ENCODE assay signal across 8 cellular contexts in genomic region chr12:56128669-56129209, GRCh38. TPM values are rescaled to one million over a fixed set of nuclear protein-coding genes. Genes with fewer than 3 reads are reported as not detected.
DNase-seq lines count a peak whose midpoint lies in the region; ATAC-seq and TF ChIP-seq lines count a peak whose summit lies in the region.

No MANE protein-coding gene starts in this region.

- POLR2A ChIA-PET in IMR-90 (lab: Charles Lee; ENCODE audit: unreplicated experiment), result interaction anchor here (0.6 to 1.9 kb wide), 5 partner anchors 9 to 93 kb away, joined by 3 to 8 read pairs (median 3); partner anchors contain the start of genes MYL6, RNF41 and ZC3H10

- peak overlapping the region; percentile 51 for H2BK5ac ChIP-seq in IMR-90 (ENCODE audit: low read depth, low read length, poor library complexity, severe bottlenecking)

- DNase-seq in D341Med (ENCODE audit: low spot score), result peak; percentile 52
- no peak for DNase-seq in IMR-90
- no peak for DNase-seq in stimulated activated effector memory CD8-positive, alpha-beta T cell treated with anti-CD3 and anti-CD28 coated beads, Interleukin-12 subunit alpha, Interleukin-12 subunit beta, amount 100 ng/mL, for 72 hours (ENCODE audit: low spot score in 2 of 2)
- no peak for DNase-seq in cortex of kidney (lab: John Stamatoyannopoulos, UW)

- H2BK20ac ChIP-seq in IMR-90 (ENCODE audit: low read depth, low read length), result no peak overlapping the region

- in situ Hi-C loops in IMR-90 (cut with MboI; ENCODE audit: low sequenced_read_pairs), result loop anchor here (5.0 kb wide), 1 partner anchor 59 kb away; the partner anchor contains the start of gene SMARCC2

- H3K4ac ChIP-seq in IMR-90 (ENCODE audit: low read depth, low read length), result peak overlapping the region; percentile 73

- H4K8ac ChIP-seq in IMR-90 (ENCODE audit: low read depth in 2 of 2, low read length in 2 of 2), result peak overlapping the region; percentile 32 to 36; a peak in 2 of 4 replicates

- H2AK9ac ChIP-seq in IMR-90 (replicated peaks; ENCODE audit: low read depth, low read length, poor library complexity), result peak overlapping the region; percentile 95

- 0% methylated on average over 8 of the region's 21 CpGs; no CpG with 5 or more reads in 1 of the 2 experiments for WGBS in IMR-90 (ENCODE audit: extremely low coverage in 2 of 2, insufficient read length in 1 of 2), 2 experiments

- peak overlapping the region; percentile 44 for H3K27ac ChIP-seq in IMR-90 (ENCODE audit: insufficient read depth, low read length)
- peak overlapping the region; percentile 41 for H3K27ac ChIP-seq in angular gyrus (ENCODE audit: low read depth, low read length)
- no peak overlapping the region for H3K27ac ChIP-seq in iPS-18a (ENCODE audit: low read length)

- H3K27ac Mint-ChIP-seq in stimulated activated effector memory CD8-positive, alpha-beta T cell treated with anti-CD3 and anti-CD28 coated beads, Interleukin-12 subunit alpha, Interleukin-12 subunit beta, amount 100 ng/mL, for 72 hours, result peak overlapping the region; percentile 97

- 0 out of 2 replicates have a peak overlapping the region, but pooled peaks have one; percentile 4 for H4K5ac ChIP-seq in IMR-90 (ENCODE audit: low read depth, low read length)

- no peak for TF ChIP-seq CTCF in IMR-90 (conservative IDR thresholded peaks at IDR 0.05; ENCODE audit: low read depth, low read length)

- no peak for TF ChIP-seq POLR2A in IMR-90 (IDR thresholded peaks at IDR 0.05; ENCODE audit: low read depth, low read length)

- H2BK120ac ChIP-seq in IMR-90 (ENCODE audit: low read depth, low read length), result no peak overlapping the region

- dilution Hi-C loops in IMR-90 (cut with HindIII; ENCODE audit: low sequenced_read_pairs, unreplicated experiment), result no loop called here

- H4K20me1 ChIP-seq in IMR-90 (ENCODE audit: insufficient read depth, low read length), result no peaks in the 10 kb centered on the region

- BruUV-seq in IMR-90 (replicated peaks; lab: Mats Ljungman, UMichigan), result no TSS peak

- H3K9me1 ChIP-seq in IMR-90 (ENCODE audit: insufficient read depth, low read length), result no peaks in the 10 kb centered on the region

- H3K27me3 ChIP-seq in IMR-90 (ENCODE audit: control insufficient read depth, insufficient read depth, low read length) (no peaks in the 10 kb centered on the region), iPS-18a (ENCODE audit: control insufficient read depth, insufficient read depth, low read length) (no peaks in the 10 kb centered on the region)

- H3K9ac ChIP-seq in IMR-90 (ENCODE audit: low read depth, low read length), result peak overlapping the region; percentile 91
- H3K9ac ChIP-seq in iPS-18a (ENCODE audit: low read length), result peak overlapping the region; percentile 84

- H4K91ac ChIP-seq in IMR-90 (ENCODE audit: insufficient read depth, low read depth, low read length), result peak overlapping the region; percentile 87

- H3K4me3 ChIP-seq in IMR-90 (ENCODE audit: insufficient read depth, low read depth, low read length) (peak overlapping the region; percentile 75), iPS-18a (ENCODE audit: low read length) (peak overlapping the region; percentile 82)

- TF ChIP-seq RAD21 in IMR-90 (IDR thresholded peaks at IDR 0.05; ENCODE audit: low read length), result no peak; the same call in 1 of the 2 replicates

- peak overlapping the region; percentile 88 for H3K23ac ChIP-seq in IMR-90 (ENCODE audit: low read depth, low read length)

- CTCF ChIA-PET in IMR-90 (lab: Yijun Ruan, JAX), result interaction anchor here (0.5 to 1.3 kb wide), 3 partner anchors 20 to 82 kb away, joined by 3 to 10 read pairs (median 6); partner anchors contain the start of gene SMARCC2

- peak overlapping the region; percentile 92 for H3K4me2 ChIP-seq in IMR-90 (ENCODE audit: low read depth, low read length)

- peak overlapping the region; percentile 85 for H3K14ac ChIP-seq in IMR-90 (replicated peaks; ENCODE audit: low read depth, low read length)

- H3K9me3 ChIP-seq in IMR-90 (ENCODE audit: control insufficient read depth, insufficient read depth, low read length) (no peaks in the 10 kb centered on the region), iPS-18a (ENCODE audit: control insufficient read depth, low read depth, low read length) (no peaks in the 10 kb centered on the region)

- H3K4me1 ChIP-seq in IMR-90 (ENCODE audit: control insufficient read depth, insufficient read depth, low read length) (peaks cover 6% of the 10 kb centered on the region; the same call in 1 of the 2 replicates), iPS-18a (ENCODE audit: control insufficient read depth, low read depth, low read length) (peaks cover 18% of the 10 kb centered on the region)

- intact Hi-C loops in IMR-90 (cut with micrococcal nuclease), result no loop called here

- H3K79me1 ChIP-seq in IMR-90 (ENCODE audit: low read depth in 1 of 2, low read length in 2 of 2), result peaks cover 44 to 76% of the 10 kb centered on the region in 2 experiments

- peak overlapping the region; percentile 88 for H2AFZ ChIP-seq in IMR-90 (replicated peaks; ENCODE audit: low read length, poor library complexity)

- peaks cover 68% of the 10 kb centered on the region for H3K4me1 Mint-ChIP-seq in stimulated activated effector memory CD8-positive, alpha-beta T cell treated with anti-CD3 and anti-CD28 coated beads, Interleukin-12 subunit alpha, Interleukin-12 subunit beta, amount 100 ng/mL, for 72 hours

- peak overlapping the region; percentile 88 for H2AK5ac ChIP-seq in IMR-90 (ENCODE audit: low read depth, low read length)

- peak overlapping the region; percentile 7 for H3K18ac ChIP-seq in IMR-90 (ENCODE audit: low read depth, low read length)

- no peak overlapping the region for H2BK15ac ChIP-seq in IMR-90 (ENCODE audit: low read depth, low read length)

- no peaks in the 10 kb centered on the region for H3K9me3 Mint-ChIP-seq in stimulated activated effector memory CD8-positive, alpha-beta T cell treated with anti-CD3 and anti-CD28 coated beads, Interleukin-12 subunit alpha, Interleukin-12 subunit beta, amount 100 ng/mL, for 72 hours

- peaks cover 68% of the 10 kb centered on the region for H3K36me3 Mint-ChIP-seq in stimulated activated effector memory CD8-positive, alpha-beta T cell treated with anti-CD3 and anti-CD28 coated beads, Interleukin-12 subunit alpha, Interleukin-12 subunit beta, amount 100 ng/mL, for 72 hours

- H3K36me3 ChIP-seq in IMR-90 (ENCODE audit: control insufficient read depth, insufficient read depth, low read length), result peaks cover 31% of the 10 kb centered on the region
- H3K36me3 ChIP-seq in iPS-18a (ENCODE audit: control insufficient read depth, low read depth, low read length), result peaks cover 29% of the 10 kb centered on the region

- peak; percentile 13 for ATAC-seq in IMR-90 (ENCODE audit: low read depth)
- ATAC-seq in stimulated activated effector memory CD8-positive, alpha-beta T cell treated with anti-CD3 and anti-CD28 coated beads, Interleukin-12 subunit alpha, Interleukin-12 subunit beta, amount 100 ng/mL, for 72 hours, result no peak
- no peak for ATAC-seq in HG03354 (IDR thresholded peaks at IDR 0.05; ENCODE audit: poor library complexity, severe bottlenecking, unreplicated experiment)
- no peak for ATAC-seq in GM18870 (IDR thresholded peaks at IDR 0.05; ENCODE audit: unreplicated experiment)

- H3K4me3 Mint-ChIP-seq in stimulated activated effector memory CD8-positive, alpha-beta T cell treated with anti-CD3 and anti-CD28 coated beads, Interleukin-12 subunit alpha, Interleukin-12 subunit beta, amount 100 ng/mL, for 72 hours, result peak overlapping the region; percentile 100

- H3K56ac ChIP-seq in IMR-90 (ENCODE audit: extremely low read depth, insufficient read depth, low read length), result peak overlapping the region; percentile 78

TF ChIP-seq in IMR-90, 13 proteins besides CTCF, POLR2A, EP300 and RAD21:
- TF ChIP-seq FOS (IDR thresholded peaks at IDR 0.05; ENCODE audit: low read depth, low read length) (peak; percentile 37; the same call in 1 of the 2 replicates), CEBPB (IDR thresholded peaks at IDR 0.05; ENCODE audit: low read depth, low read length) (no peak), CHD1 (IDR thresholded peaks at IDR 0.05; ENCODE audit: low read depth, low read length) (peak; percentile 65; the same call in 1 of the 2 replicates)
TF ChIP-seq in IMR-90: peak in this region for 2.

RNA-seq across cellular contexts. Expression of gene ESYT1, which starts 0.7 kb away (rescaled TPM):
- 137 and 150 TPM in 2 replicates for total RNA-seq in IMR-90 (2012; rRNA removed)
- 153 and 157 TPM in 2 replicates for polyA plus RNA-seq in IMR-90 (2012; rRNA removed)
- polyA plus RNA-seq in IMR-90 (2012; cell fraction: cytosol; rRNA removed), result 133 and 158 TPM in 2 replicates
- polyA plus RNA-seq in IMR-90 (2012; cell fraction: nucleus; rRNA removed; ENCODE audit: low replicate concordance), result 156 and 212 TPM in 2 replicates

RNA-seq across cellular contexts. Expression of gene ZC3H10, which starts 10.7 kb away (rescaled TPM):
- 3.3 and 3.6 TPM in 2 replicates for total RNA-seq in IMR-90 (2012; rRNA removed)
- 1.1 and 1.5 TPM in 2 replicates for polyA plus RNA-seq in IMR-90 (2012; rRNA removed)
- 0.48 and 1.1 TPM in 2 replicates for polyA plus RNA-seq in IMR-90 (2012; cell fraction: cytosol; rRNA removed)
- polyA plus RNA-seq in IMR-90 (2012; cell fraction: nucleus; rRNA removed; ENCODE audit: low replicate concordance), result 1.7 and 2.8 TPM in 2 replicates

RNA-seq across cellular contexts. Expression of gene RPL41, which starts 12.3 kb away (rescaled TPM):
- total RNA-seq in IMR-90 (2012; rRNA removed), result 1,119 and 1,341 TPM in 2 replicates
- polyA plus RNA-seq in IMR-90 (2012; rRNA removed), result 8,623 and 9,394 TPM in 2 replicates
- polyA plus RNA-seq in IMR-90 (2012; cell fraction: cytosol; rRNA removed), result 2,295 and 6,760 TPM in 2 replicates
- 409 and 2,237 TPM in 2 replicates for polyA plus RNA-seq in IMR-90 (2012; cell fraction: nucleus; rRNA removed; ENCODE audit: low replicate concordance)

RNA-seq across cellular contexts. Expression of gene MYL6B, which starts 23.6 kb away (rescaled TPM):
- total RNA-seq in IMR-90 (2012; rRNA removed), result 78.3 and 90.0 TPM in 2 replicates
- polyA plus RNA-seq in IMR-90 (2012; rRNA removed), result 112 and 117 TPM in 2 replicates
- polyA plus RNA-seq in IMR-90 (2012; cell fraction: cytosol; rRNA removed), result 121 and 135 TPM in 2 replicates
- polyA plus RNA-seq in IMR-90 (2012; cell fraction: nucleus; rRNA removed; ENCODE audit: low replicate concordance), result 47.4 and 68.8 TPM in 2 replicates

RNA-seq across cellular contexts. Expression of gene PA2G4, which starts 24.4 kb away (rescaled TPM):
- 198 and 251 TPM in 2 replicates for total RNA-seq in IMR-90 (2012; rRNA removed)
- 158 and 166 TPM in 2 replicates for polyA plus RNA-seq in IMR-90 (2012; rRNA removed)
- 62.7 and 83.2 TPM in 2 replicates for polyA plus RNA-seq in IMR-90 (2012; cell fraction: cytosol; rRNA removed)
- 31.0 and 112 TPM in 2 replicates for polyA plus RNA-seq in IMR-90 (2012; cell fraction: nucleus; rRNA removed; ENCODE audit: low replicate concordance)
